ENCODE assay signal across 27 cellular contexts in genomic region chr1:106747791-106748190, GRCh38.
"Had no signal": no experiment of that assay in that cellular context is flagged by ENCODE, and none has a peak within 500 bp of the region (broad histone marks: within the 10 kb centered on the region; RNA-seq: fewer than 3 reads in every experiment).

No MANE protein-coding gene starts in this region.

- H3K9me3 ChIP-seq: heart left ventricle, left lung, neutrophil, prostate gland, uterus had no signal

- H3K36me3 Mint-ChIP-seq: activated CD4-positive, alpha-beta memory T cell treated with anti-CD3 and anti-CD28 coated beads for 36 hours had no signal

- H3K36me3 ChIP-seq: brain microvascular endothelial cell, heart left ventricle, left lung, neutrophil, prostate gland, uterus had no signal

- H3K4me3 ChIP-seq: heart left ventricle, left lung, prostate gland, smooth muscle cell, uterus had no signal

- H3K27me3 ChIP-seq: brain microvascular endothelial cell, heart left ventricle, left lung, neutrophil, uterus had no signal

- H3K27ac ChIP-seq: brain microvascular endothelial cell, heart left ventricle, left lung, neutrophil, prostate gland, uterus had no signal

- H3K27ac Mint-ChIP-seq: activated CD4-positive, alpha-beta memory T cell treated with anti-CD3 and anti-CD28 coated beads for 36 hours; activated CD4-positive, alpha-beta T cell treated with anti-CD3 and anti-CD28 coated beads, Interleukin-2, amount 10 ng/mL, durations not matched to agents 24 days and 14 days; activated T-cell treated with anti-CD3 and anti-CD28 coated beads, Interleukin-2, amount 50 U/mL, for 24 hours; dendritic cell treated with granulocyte-macrophage colony-stimulating factor and Interleukin-4, amounts not matched to agents 40 ng/mL and 50 ng/mL, for 4 days; endodermal cell; T-helper 2 cell treated with Interferon-gamma antibody and Interleukin-4, amounts not matched to agents 5 μg/mL and 100 μg/mL, for 36 hours had no signal

- H3K4me3 Mint-ChIP-seq: activated CD4-positive, alpha-beta memory T cell treated with anti-CD3 and anti-CD28 coated beads for 36 hours; activated CD4-positive, alpha-beta T cell treated with anti-CD3 and anti-CD28 coated beads, Interleukin-2, amount 10 ng/mL, durations not matched to agents 24 days and 14 days; activated T-cell treated with anti-CD3 and anti-CD28 coated beads, Interleukin-2, amount 50 U/mL, for 24 hours; dendritic cell treated with granulocyte-macrophage colony-stimulating factor and Interleukin-4, amounts not matched to agents 40 ng/mL and 50 ng/mL, for 4 days; endodermal cell; nephron; T-helper 2 cell treated with Interferon-gamma antibody and Interleukin-4, amounts not matched to agents 5 μg/mL and 100 μg/mL, for 36 hours had no signal

- DNase-seq: activated CD4-positive, alpha-beta memory T cell treated with anti-CD3 and anti-CD28 coated beads for 36 hours; activated CD4-positive, alpha-beta T cell treated with anti-CD3 and anti-CD28 coated beads, Interleukin-2, amount 10 ng/mL, durations not matched to agents 24 days and 14 days; activated CD8-positive, alpha-beta memory T cell treated with anti-CD3 and anti-CD28 coated beads, Interleukin-2, amount 50 U/mL, for 48 hours; activated gamma-delta T cell treated with Interleukin-2 at 50 U/mL for 16 hours; activated naive CD4-positive, alpha-beta T cell treated with anti-CD3 and anti-CD28 coated beads, Interleukin-2, amount 50 U/mL, for 16 hours; activated T-cell treated with anti-CD3 and anti-CD28 coated beads, Interleukin-2, amount 50 U/mL, for 24 hours; amniotic stem cell; brain microvascular endothelial cell; caudate nucleus; endodermal cell; foreskin fibroblast; heart left ventricle; kidney glomerular epithelial cell; retina; stimulated activated CD4-positive, alpha-beta T cell treated with anti-CD3 and anti-CD28 coated beads, Interleukin-15, amount 100 ng/mL, for 24 hours; stimulated activated naive CD4-positive, alpha-beta T cell treated with Interleukin-2 at 50 U/mL for 16 hours; T-helper 1 cell; trophoblast cell; uterus had no signal

- H3K4me1 ChIP-seq: heart left ventricle, left lung, prostate gland, uterus had no signal

- H3K4me1 Mint-ChIP-seq: activated CD4-positive, alpha-beta T cell treated with anti-CD3 and anti-CD28 coated beads, Interleukin-2, amount 10 ng/mL, durations not matched to agents 24 days and 14 days had no signal

- ATAC-seq: esophagus mucosa, heart left ventricle, left lung had no signal

- H3K27me3 Mint-ChIP-seq: activated CD4-positive, alpha-beta memory T cell treated with anti-CD3 and anti-CD28 coated beads for 36 hours; activated CD4-positive, alpha-beta T cell treated with anti-CD3 and anti-CD28 coated beads, Interleukin-2, amount 10 ng/mL, durations not matched to agents 24 days and 14 days; activated T-cell treated with anti-CD3 and anti-CD28 coated beads, Interleukin-2, amount 50 U/mL, for 24 hours; dendritic cell treated with granulocyte-macrophage colony-stimulating factor and Interleukin-4, amounts not matched to agents 40 ng/mL and 50 ng/mL, for 4 days had no signal

- H3K4me2 ChIP-seq: smooth muscle cell had no signal

- H3K9me3 Mint-ChIP-seq: activated CD4-positive, alpha-beta T cell treated with anti-CD3 and anti-CD28 coated beads, Interleukin-2, amount 10 ng/mL, durations not matched to agents 24 days and 14 days; endodermal cell; nephron had no signal
